Comparison of ENCODE assay signal across 8 cellular contexts in genomic region chr14:102363182-102363952, GRCh38. TPM values are rescaled to one million over a fixed set of nuclear protein-coding genes. Genes with fewer than 3 reads are reported as not detected.
DNase-seq lines count a peak whose midpoint lies in the region; ATAC-seq, FAIRE-seq and TF ChIP-seq lines count a peak whose summit lies in the region.

No MANE protein-coding gene starts in this region.

- H3K4me1 ChIP-seq in PC-9 (replicated peaks; ENCODE audit: insufficient read depth), result peaks cover 17% of the 10 kb centered on the region
- H3K4me1 ChIP-seq in K562 (replicated peaks in 1 of 2; ENCODE audit: control insufficient read depth in 2 of 2, insufficient read depth in 2 of 2, low read length in 2 of 2), result peaks cover 8 to 14% of the 10 kb centered on the region in 2 experiments
- no peaks in the 10 kb centered on the region for H3K4me1 ChIP-seq in iPS-18a (ENCODE audit: control insufficient read depth, low read depth, low read length)
- H3K4me1 ChIP-seq in skeletal muscle satellite cell (ENCODE audit: control insufficient read depth, insufficient read depth, low read length), result peaks cover 16% of the 10 kb centered on the region

- in situ Hi-C loops in K562 (cut with MboI), result no loop called here

- POLR2A ChIA-PET in PC-9 (lab: Charles Lee; ENCODE audit: unreplicated experiment) (interaction anchor here (0.6 to 0.7 kb wide), 2 partner anchors 565 to 878 kb away, joined by 4 to 6 read pairs; no protein-coding TSS in a partner anchor), K562 (lab: Yijun Ruan, JAX) (interaction anchor here (0.6 to 2.3 kb wide), 5 partner anchors 12 to 112 kb away, joined by 3 to 9 read pairs (median 3); no protein-coding TSS in a partner anchor)

- H3K4me2 ChIP-seq in PC-9 (peak overlapping the region; percentile 82), K562 (ENCODE audit: insufficient read depth, low read length) (peak overlapping the region; percentile 87), skeletal muscle satellite cell (ENCODE audit: low read length) (peak overlapping the region; percentile 98)

- H3K9ac ChIP-seq in K562 (ENCODE audit: insufficient read depth in 1 of 2, low read depth in 2 of 2, low read length in 2 of 2) (peak overlapping the region; percentile 77 to 91), iPS-18a (ENCODE audit: low read length) (peak overlapping the region; percentile 47), skeletal muscle satellite cell (ENCODE audit: low read depth, low read length) (peak overlapping the region; percentile 95)

- no peaks in the 10 kb centered on the region for H3K9me1 ChIP-seq in K562 (ENCODE audit: control insufficient read depth, insufficient read depth, low read length)

- H3K4me3 ChIP-seq in PC-9 (peak overlapping the region; percentile 89), K562 (peak overlapping the region; percentile 66), iPS-18a (ENCODE audit: low read length) (peak overlapping the region; percentile 96), skeletal muscle satellite cell (ENCODE audit: low read length) (peak overlapping the region; percentile 83)

- peaks cover 11% of the 10 kb centered on the region; the same call in 1 of the 2 replicates for H3K36me3 ChIP-seq in PC-9 (ENCODE audit: low read depth)
- H3K36me3 ChIP-seq in K562 (ENCODE audit: control insufficient read depth, insufficient read depth, low read length), result peaks cover 12% of the 10 kb centered on the region
- H3K36me3 ChIP-seq in iPS-18a (ENCODE audit: control insufficient read depth, low read depth, low read length), result no peaks in the 10 kb centered on the region
- no peaks in the 10 kb centered on the region for H3K36me3 ChIP-seq in skeletal muscle satellite cell (ENCODE audit: insufficient read depth, low read length)

- no peak for TF ChIP-seq POLR2A in K562 (conservative IDR thresholded peaks at IDR 0.05)

- no peak for TF ChIP-seq CTCF in PC-9 (conservative IDR thresholded peaks at IDR 0.05)
- no peak for TF ChIP-seq CTCF in K562 (IDR thresholded peaks at IDR 0.05 in 2 of 3, conservative IDR thresholded peaks at IDR 0.05 in 1 of 3; ENCODE audit: insufficient read depth in 2 of 3, low read depth in 1 of 3, low read length in 3 of 3)

- H3K79me2 ChIP-seq in PC-9 (ENCODE audit: low read depth) (peaks cover 69% of the 10 kb centered on the region), K562 (ENCODE audit: control insufficient read depth, insufficient read depth, low read length) (peaks cover 20% of the 10 kb centered on the region)

- DNase-seq in activated gamma-delta T cell treated with Interleukin-2 at 50 U/mL for 16 hours (peak; percentile 10), activated gamma-delta T cell (lab: John Stamatoyannopoulos, UW) (no peak), PC-9 (peak in 1 of 2 experiments; percentile 72), K562 (ENCODE audit: extremely low read depth in 1 of 4, low spot score in 3 of 4) (peak; percentile 27 to 58 (median 44)), GM19240 (ENCODE audit: insufficient read length, low spot score) (no peak)

- peak; percentile 11 for FAIRE-seq in K562 (lab: Jason Lieb, UNC)

- no TSS peak for BruUV-seq in PC-9 (replicated peaks; lab: Mats Ljungman, UMichigan)
- no TSS peak for BruUV-seq in K562 (replicated peaks; lab: Mats Ljungman, UMichigan)

- no peaks in the 10 kb centered on the region for H3K9me3 ChIP-seq in PC-9 (ENCODE audit: insufficient read depth, low read depth)
- no peaks in the 10 kb centered on the region for H3K9me3 ChIP-seq in K562 (replicated peaks; ENCODE audit: control insufficient read depth, insufficient read depth, low read depth, low read length)
- H3K9me3 ChIP-seq in iPS-18a (ENCODE audit: control insufficient read depth, low read depth, low read length), result no peaks in the 10 kb centered on the region
- no peaks in the 10 kb centered on the region for H3K9me3 ChIP-seq in skeletal muscle satellite cell (replicated peaks; ENCODE audit: low read length)

- no peaks in the 10 kb centered on the region for H3K9me2 ChIP-seq in PC-9 (ENCODE audit: insufficient read depth)

- TF ChIP-seq EP300 in K562 (IDR thresholded peaks at IDR 0.05; ENCODE audit: low read length), result no peak

- peaks cover 18% of the 10 kb centered on the region; the same call in 1 of the 2 replicates for H3F3A ChIP-seq in PC-9 (ENCODE audit: insufficient read depth, low read depth)

- CTCF ChIA-PET in PC-9 (lab: Charles Lee) (interaction anchor here (0.6 kb wide), 2 partner anchors 20 to 404 kb away, joined by 3 to 4 read pairs; no protein-coding TSS in a partner anchor), K562 (lab: Yijun Ruan, JAX; ENCODE audit: low intra/inter-chr PET ratio) (no interaction called here)

- WGBS in K562 (ENCODE audit: insufficient coverage, low coverage, missing lambda C conversion rate), result 4% methylated on average over 12 of the region's 53 CpGs

- H3K27me3 ChIP-seq in PC-9 (ENCODE audit: insufficient read depth, low read depth) (no peaks in the 10 kb centered on the region), K562 (ENCODE audit: control insufficient read depth in 2 of 2, insufficient read depth in 2 of 2, low read length in 2 of 2) (no peaks in the 10 kb centered on the region), iPS-18a (ENCODE audit: control insufficient read depth, insufficient read depth, low read length) (no peaks in the 10 kb centered on the region), skeletal muscle satellite cell (ENCODE audit: control insufficient read depth, insufficient read depth, low read length) (no peaks in the 10 kb centered on the region)

- intact Hi-C loops in PC-9 (cut with micrococcal nuclease; ENCODE audit: unreplicated experiment), result loop anchor here (2.0 to 10.0 kb wide), 5 partner anchors 154 to 1026 kb away; no protein-coding TSS in a partner anchor
- intact Hi-C loops in K562 (cut with micrococcal nuclease), result no loop called here

- H3K27ac ChIP-seq in PC-9 (no peak overlapping the region), K562 (ENCODE audit: extremely low read depth, low read depth, low read length) (no peak overlapping the region), iPS-18a (ENCODE audit: low read length) (no peak overlapping the region)

- no peak for TF ChIP-seq RAD21 in K562 (CRISPR knock-in tag; conservative IDR thresholded peaks at IDR 0.05 in 1 of 2, IDR thresholded peaks at IDR 0.05 in 1 of 2)

- ATAC-seq in HG02943 (IDR thresholded peaks at IDR 0.05; ENCODE audit: low read depth, unreplicated experiment), result peak; percentile 26
- peak; percentile 63 for ATAC-seq in K562

- peak overlapping the region; percentile 99 for H2AFZ ChIP-seq in PC-9
- H2AFZ ChIP-seq in K562 (ENCODE audit: low read depth, low read length), result peak overlapping the region; percentile 76

- H4K20me1 ChIP-seq in PC-9 (ENCODE audit: insufficient read depth) (no peaks in the 10 kb centered on the region), K562 (replicated peaks; ENCODE audit: control insufficient read depth, insufficient read depth, low read length) (no peaks in the 10 kb centered on the region)

RNA-seq across cellular contexts. Expression of gene TECPR2, which starts 0.6 kb away (rescaled TPM):
- total RNA-seq in PC-9 (2021) (29.7 and 34.7 TPM in 2 replicates), K562 (2014; rRNA removed) (0.54 and 1.8 TPM in 2 replicates), K562 (2014; rRNA removed; fragmentation: Illumina TruSeq; extraction: Trizol) (1.0 and 1.1 TPM in 2 replicates), K562 (2015; rRNA removed; fragmentation: Illumina TruSeq; extraction: Trizol) (0.83 and 1.2 TPM in 2 replicates), K562 (2021) (1.7 and 3.0 TPM in 2 replicates)
- total RNA-seq in K562 (2011; cell fraction: chromatin; rRNA removed; ENCODE audit: low replicate concordance), result 6.6 and 6.9 TPM in 2 replicates
- total RNA-seq in K562 (2011; cell fraction: nucleolus; rRNA removed), result 3.2 and 5.3 TPM in 2 replicates
- total RNA-seq in K562 (2011; cell fraction: nucleoplasm; rRNA removed), result 1.8 and 3.7 TPM in 2 replicates
- polyA plus RNA-seq in K562 (2011; rRNA removed) (1.0 and 1.4 TPM in 2 replicates), K562 (2014; fragmentation: Illumina TruSeq; extraction: Trizol) (0.65 and 0.96 TPM in 2 replicates), K562 (2014; fragmentation: Nextera tagmentation; extraction: Ambion mirVana) (under 1 TPM; 0.04 to 0.13 TPM), K562 (2014; rRNA removed) (0.62 and 1.1 TPM in 2 replicates)
- polyA plus RNA-seq in K562 (2011; cell fraction: cytosol; rRNA removed), result 0.65 and 1.3 TPM in 2 replicates
- polyA plus RNA-seq in K562 (2011; cell fraction: nucleus; rRNA removed), result 1.8 and 2.9 TPM in 2 replicates
- polyA plus RNA-seq in K562 (2012), result 1.2 and 1.9 TPM in 2 replicates
- polyA minus RNA-seq in K562 (2011; rRNA and poly(A)+ RNA removed), result 1.9 and 2.3 TPM in 2 replicates
- 0.82 and 2.5 TPM in 2 replicates for polyA minus RNA-seq in K562 (2011; cell fraction: cytosol; rRNA and poly(A)+ RNA removed)
- polyA minus RNA-seq in K562 (2011; cell fraction: nucleus; rRNA and poly(A)+ RNA removed), result 2.0 and 3.1 TPM in 2 replicates
- 10.5 and 19.5 TPM in 2 replicates for total RNA-seq in skeletal muscle satellite cell (2012; rRNA removed)

RNA-seq across cellular contexts. Expression of gene CINP, which starts 0.7 kb away (rescaled TPM):
- 54.6 and 65.1 TPM in 2 replicates for total RNA-seq in PC-9 (2021)
- 24.7 and 34.2 TPM in 2 replicates for total RNA-seq in K562 (2011; cell fraction: chromatin; rRNA removed; ENCODE audit: low replicate concordance)
- 17.8 and 18.5 TPM in 2 replicates for total RNA-seq in K562 (2011; cell fraction: nucleolus; rRNA removed)
- 23.9 and 27.1 TPM in 2 replicates for total RNA-seq in K562 (2011; cell fraction: nucleoplasm; rRNA removed)
- total RNA-seq in K562 (2014; rRNA removed), result 47.7 and 56.1 TPM in 2 replicates
- total RNA-seq in K562 (2014; rRNA removed; fragmentation: Illumina TruSeq; extraction: Trizol), result 39.3 and 44.7 TPM in 2 replicates
- total RNA-seq in K562 (2015; rRNA removed; fragmentation: Illumina TruSeq; extraction: Trizol), result 40.1 and 41.2 TPM in 2 replicates
- total RNA-seq in K562 (2021), result 41.2 and 41.8 TPM in 2 replicates
- 40.8 and 43.7 TPM in 2 replicates for polyA plus RNA-seq in K562 (2011; rRNA removed)
- polyA plus RNA-seq in K562 (2011; cell fraction: cytosol; rRNA removed), result 46.2 and 84.1 TPM in 2 replicates
- 15.0 and 17.6 TPM in 2 replicates for polyA plus RNA-seq in K562 (2011; cell fraction: nucleus; rRNA removed)
- 37.8 and 38.6 TPM in 2 replicates for polyA plus RNA-seq in K562 (2012)
- polyA plus RNA-seq in K562 (2014; fragmentation: Illumina TruSeq; extraction: Trizol), result 56.5 and 62.4 TPM in 2 replicates
- polyA plus RNA-seq in K562 (2014; fragmentation: Nextera tagmentation; extraction: Ambion mirVana), result 10 to 100 TPM; 36.3 to 63.2 TPM
- 54.2 and 54.5 TPM in 2 replicates for polyA plus RNA-seq in K562 (2014; rRNA removed)
- 26.9 and 36.0 TPM in 2 replicates for polyA minus RNA-seq in K562 (2011; rRNA and poly(A)+ RNA removed)
- 15.5 and 16.7 TPM in 2 replicates for polyA minus RNA-seq in K562 (2011; cell fraction: cytosol; rRNA and poly(A)+ RNA removed)
- polyA minus RNA-seq in K562 (2011; cell fraction: nucleus; rRNA and poly(A)+ RNA removed), result 7.1 and 10.9 TPM in 2 replicates
- total RNA-seq in skeletal muscle satellite cell (2012; rRNA removed), result 66.0 and 76.0 TPM in 2 replicates

RNA-seq across cellular contexts. Expression of gene ZNF839, which starts 43.8 kb away (rescaled TPM):
- total RNA-seq in PC-9 (2021) (11.8 and 16.3 TPM in 2 replicates), K562 (2014; rRNA removed) (6.1 and 6.6 TPM in 2 replicates), K562 (2014; rRNA removed; fragmentation: Illumina TruSeq; extraction: Trizol) (5.2 and 5.3 TPM in 2 replicates), K562 (2015; rRNA removed; fragmentation: Illumina TruSeq; extraction: Trizol) (5.1 and 5.7 TPM in 2 replicates), K562 (2021) (6.6 and 8.4 TPM in 2 replicates)
- total RNA-seq in K562 (2011; cell fraction: chromatin; rRNA removed; ENCODE audit: low replicate concordance), result 28.7 and 36.1 TPM in 2 replicates
- 12.0 and 18.5 TPM in 2 replicates for total RNA-seq in K562 (2011; cell fraction: nucleolus; rRNA removed)
- 18.0 and 21.4 TPM in 2 replicates for total RNA-seq in K562 (2011; cell fraction: nucleoplasm; rRNA removed)
- polyA plus RNA-seq in K562 (2011; rRNA removed) (7.7 and 8.4 TPM in 2 replicates), K562 (2014; fragmentation: Illumina TruSeq; extraction: Trizol) (5.1 and 6.3 TPM in 2 replicates), K562 (2014; fragmentation: Nextera tagmentation; extraction: Ambion mirVana) (1 to 10 TPM in 1 of 2 experiments, under 1 TPM in 1; 0.42 to 1.0 TPM), K562 (2014; rRNA removed) (8.4 and 8.6 TPM in 2 replicates)
- 5.6 and 5.7 TPM in 2 replicates for polyA plus RNA-seq in K562 (2011; cell fraction: cytosol; rRNA removed)
- polyA plus RNA-seq in K562 (2011; cell fraction: nucleus; rRNA removed), result 16.9 and 27.9 TPM in 2 replicates
- polyA plus RNA-seq in K562 (2012), result 4.0 and 6.3 TPM in 2 replicates
- 5.9 and 6.7 TPM in 2 replicates for polyA minus RNA-seq in K562 (2011; rRNA and poly(A)+ RNA removed)
- 3.0 and 7.6 TPM in 2 replicates for polyA minus RNA-seq in K562 (2011; cell fraction: cytosol; rRNA and poly(A)+ RNA removed)
- polyA minus RNA-seq in K562 (2011; cell fraction: nucleus; rRNA and poly(A)+ RNA removed), result 6.0 and 6.1 TPM in 2 replicates
- total RNA-seq in skeletal muscle satellite cell (2012; rRNA removed), result 8.5 and 10.4 TPM in 2 replicates

RNA-seq across cellular contexts. Expression of gene MOK, which starts 58.4 kb away (rescaled TPM):
- total RNA-seq in PC-9 (2021) (72.1 and 74.3 TPM in 2 replicates), K562 (2014; rRNA removed) (5.8 and 7.2 TPM in 2 replicates), K562 (2014; rRNA removed; fragmentation: Illumina TruSeq; extraction: Trizol) (5.2 and 5.3 TPM in 2 replicates), K562 (2015; rRNA removed; fragmentation: Illumina TruSeq; extraction: Trizol) (4.6 and 5.3 TPM in 2 replicates), K562 (2021) (4.9 TPM in 2 replicates)
- total RNA-seq in K562 (2011; cell fraction: chromatin; rRNA removed; ENCODE audit: low replicate concordance), result 15.0 and 20.7 TPM in 2 replicates
- total RNA-seq in K562 (2011; cell fraction: nucleolus; rRNA removed), result 12.2 and 12.3 TPM in 2 replicates
- total RNA-seq in K562 (2011; cell fraction: nucleoplasm; rRNA removed), result 14.4 and 17.2 TPM in 2 replicates
- polyA plus RNA-seq in K562 (2011; rRNA removed) (4.3 and 6.2 TPM in 2 replicates), K562 (2014; fragmentation: Illumina TruSeq; extraction: Trizol) (3.6 and 7.5 TPM in 2 replicates), K562 (2014; fragmentation: Nextera tagmentation; extraction: Ambion mirVana) (1 to 10 TPM; 1.3 to 2.5 TPM), K562 (2014; rRNA removed) (7.6 and 8.4 TPM in 2 replicates)
- polyA plus RNA-seq in K562 (2011; cell fraction: cytosol; rRNA removed), result 3.4 and 4.0 TPM in 2 replicates
- 16.6 and 29.5 TPM in 2 replicates for polyA plus RNA-seq in K562 (2011; cell fraction: nucleus; rRNA removed)
- polyA plus RNA-seq in K562 (2012), result 4.5 and 6.4 TPM in 2 replicates
- 4.3 TPM in 2 replicates for polyA minus RNA-seq in K562 (2011; rRNA and poly(A)+ RNA removed)
- polyA minus RNA-seq in K562 (2011; cell fraction: cytosol; rRNA and poly(A)+ RNA removed), result 1.1 and 3.5 TPM in 2 replicates
- 8.1 TPM in 2 replicates for polyA minus RNA-seq in K562 (2011; cell fraction: nucleus; rRNA and poly(A)+ RNA removed)
- 65.7 and 70.0 TPM in 2 replicates for total RNA-seq in skeletal muscle satellite cell (2012; rRNA removed)

Comparison
In these comparisons a context has a peak if more than half of its experiments do, and no peak if none do; other contexts are left out.
1. DNase-seq: peak in activated gamma-delta T cell treated with Interleukin-2 at 50 U/mL for 16 hours (single experiment) and K562 (4 of 4); none in activated gamma-delta T cell (single experiment) and GM19240 (single experiment).
2. Peak in every context shown above with its lines, with median percentiles within 50 percentile points of each other: H3K4me2 ChIP-seq, H3K4me3 ChIP-seq and H3K9ac ChIP-seq.